ENCODE assay signal across 14 cellular contexts in the genomic region with DNA sequence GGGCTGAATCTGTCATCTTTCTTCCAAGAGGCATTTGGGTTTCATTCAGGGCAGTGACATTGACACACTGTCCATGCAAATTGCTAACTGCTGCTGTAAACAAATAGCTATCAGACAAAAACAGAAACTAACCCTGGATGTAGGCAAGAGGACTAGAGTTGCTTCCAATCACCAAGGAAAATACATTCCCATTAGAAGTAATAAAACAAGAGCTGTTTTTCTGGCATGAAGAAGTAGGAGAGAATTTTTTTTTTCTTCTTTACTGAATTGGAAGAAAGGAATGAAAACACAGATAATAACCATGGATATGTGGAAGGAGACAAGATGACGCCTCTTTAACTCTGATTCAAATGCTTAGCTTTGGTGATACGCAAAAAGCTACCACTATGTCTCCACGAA. TPM values are rescaled to one million over a fixed set of nuclear protein-coding genes. Genes with fewer than 3 reads are reported as not detected.
DNase-seq lines count a peak whose midpoint lies in the region; ATAC-seq and TF ChIP-seq lines count a peak whose summit lies in the region.
"Had no signal": no experiment of that assay in that cellular context is flagged by ENCODE, and none has a peak within 500 bp of the region (broad histone marks: within the 10 kb centered on the region; RNA-seq: fewer than 3 reads in every experiment).

No MANE protein-coding gene starts in this region.

- intact Hi-C loops in left ventricle myocardium inferior (cut with micrococcal nuclease): no loop called here

- H3K9ac ChIP-seq in skeletal muscle tissue (ENCODE audit: low read depth in 1 of 3, low read length in 3 of 3): no peak overlapping the region

- TF ChIP-seq CTCF in left ventricle myocardium inferior (IDR thresholded peaks at IDR 0.05; ENCODE audit: borderline replicate concordance): no peak

- H3K9me3 ChIP-seq in left ventricle myocardium inferior (replicated peaks): no peaks in the 10 kb centered on the region
- no peaks in the 10 kb centered on the region for H3K9me3 ChIP-seq in skeletal muscle tissue (ENCODE audit: control insufficient read depth in 3 of 3, low read length in 3 of 3)
- H3K9me3 ChIP-seq: ovary had no signal

- DNase-seq in G401 (ENCODE audit: low spot score): peak; percentile 1
- peak; percentile 45 for DNase-seq in astrocyte of the hippocampus (ENCODE audit: low read depth, low spot score)
- DNase-seq in left ventricle myocardium inferior: no peak
- DNase-seq in activated effector memory CD4-positive, alpha-beta T cell treated with Interleukin-2 at 50 U/mL for 16 hours: no peak
- DNase-seq: CD4-positive, CD25-positive, alpha-beta regulatory T cell; effector memory CD4-positive, alpha-beta T cell; mesendoderm; NCI-H2107; stimulated activated naive B cell treated with anti-CD40 and anti-IgM and Interleukin-4, amounts not matched to agents 10 μg/mL and 1 μg/mL and 100 μg/mL, for 72 hours had no signal

- H3K27me3 ChIP-seq in left ventricle myocardium inferior (ENCODE audit: low read depth) (no peaks in the 10 kb centered on the region), skeletal muscle tissue (ENCODE audit: control insufficient read depth in 3 of 3, insufficient read depth in 3 of 3, low read length in 3 of 3) (no peaks in the 10 kb centered on the region)
- H3K27me3 ChIP-seq: ovary had no signal

- H3K4me1 ChIP-seq in left ventricle myocardium inferior (peaks cover 17% of the 10 kb centered on the region), skeletal muscle tissue (ENCODE audit: control insufficient read depth in 3 of 3, insufficient read depth in 3 of 3, low read length in 3 of 3) (peaks cover 0 to 5% (median 3%) of the 10 kb centered on the region in 3 donors)

- H3K27ac ChIP-seq in left ventricle myocardium inferior (replicated peaks) (peak overlapping the region; percentile 47), skeletal muscle tissue (ENCODE audit: low read depth, low read length) (peak overlapping the region; percentile 21)

- H3K36me3 ChIP-seq in left ventricle myocardium inferior (peaks cover 19% of the 10 kb centered on the region), skeletal muscle tissue (ENCODE audit: control insufficient read depth in 3 of 3, insufficient read depth in 3 of 3, low read length in 3 of 3) (peaks cover 0 to 3% (median 0%) of the 10 kb centered on the region in 3 donors)
- H3K36me3 ChIP-seq: ovary had no signal

- H3K4me3 ChIP-seq in left ventricle myocardium inferior (peak overlapping the region; percentile 22), skeletal muscle tissue (ENCODE audit: low read length in 3 of 3) (no peak overlapping the region)
- H3K4me3 ChIP-seq: ovary had no signal

- ATAC-seq in GM21717 (IDR thresholded peaks at IDR 0.05; ENCODE audit: unreplicated experiment) (no peak), HG02588 (IDR thresholded peaks at IDR 0.05; ENCODE audit: unreplicated experiment) (no peak), HG03432 (IDR thresholded peaks at IDR 0.05; ENCODE audit: unreplicated experiment) (no peak)
- ATAC-seq: stimulated activated naive B cell treated with anti-CD40 and anti-IgM and Interleukin-4, amounts not matched to agents 10 μg/mL and 1 μg/mL and 100 μg/mL, for 72 hours had no signal

- in situ Hi-C loops in G401 (cut with HindIII; ENCODE audit: low sequenced_read_pairs): no loop called here

RNA-seq across cellular contexts. Expression of a gene that starts 58.9 kb away (rescaled TPM):
- 7.0 and 8.1 TPM in 2 replicates for total RNA-seq in G401 (2014; rRNA removed; shearing (Covaris generic))
- total RNA-seq in left ventricle myocardium inferior (0.63 TPM), skeletal muscle tissue (49.6 TPM)
- total RNA-seq: CD4-positive, CD25-positive, alpha-beta regulatory T cell had no signal

Comparison
In these comparisons a context has a peak if more than half of its experiments do, and no peak if none do; other contexts are left out.
1. DNase-seq: peak in G401 (single experiment) and astrocyte of the hippocampus (single experiment); none in left ventricle myocardium inferior (single experiment) and activated effector memory CD4-positive, alpha-beta T cell treated with Interleukin-2 at 50 U/mL for 16 hours (single experiment).